Comparison of ENCODE assay signal across 17 cellular contexts in genomic region chr12:57585156-57585555, GRCh38. TPM values are rescaled to one million over a fixed set of nuclear protein-coding genes. Genes with fewer than 3 reads are reported as not detected.
DNase-seq lines count a peak whose midpoint lies in the region.
"Had no signal": no experiment of that assay in that cellular context is flagged by ENCODE, and none has a peak within 500 bp of the region (broad histone marks: within the 10 kb centered on the region; RNA-seq: fewer than 3 reads in every experiment).

No MANE protein-coding gene starts in this region.

- H4K8ac ChIP-seq in mesenchymal stem cell (ENCODE audit: low read length): peak overlapping the region; percentile 15

- H3K4me1 ChIP-seq in SJSA1 (replicated peaks) (peaks cover 1% of the 10 kb centered on the region), mesenchymal stem cell (ENCODE audit: control insufficient read depth, insufficient read depth, low read depth, low read length) (no peaks in the 10 kb centered on the region)

- no peaks in the 10 kb centered on the region for H3K36me3 ChIP-seq in SJSA1
- peaks cover 0 to 11% of the 10 kb centered on the region in 2 experiments for H3K36me3 ChIP-seq in mesenchymal stem cell (ENCODE audit: control insufficient read depth in 1 of 2, insufficient read depth in 2 of 2, low read depth in 1 of 2, low read length in 2 of 2)
- H3K36me3 ChIP-seq: BLaER1 treated with 17β-estradiol and CSF1 and Interleukin-3, amounts not matched to agents 10 nM and 100 nM had no signal

- H2AFZ ChIP-seq in mesenchymal stem cell (ENCODE audit: low read depth, low read length): no peak overlapping the region

- no peak overlapping the region for H2BK120ac ChIP-seq in mesenchymal stem cell (ENCODE audit: low read depth, low read length)

- 88% methylated on average over 2 of the region's 2 CpGs for WGBS in mesenchymal stem cell

- no peaks in the 10 kb centered on the region for H3K9me3 ChIP-seq in SJSA1 (replicated peaks)
- no peaks in the 10 kb centered on the region for H3K9me3 ChIP-seq in mesenchymal stem cell (ENCODE audit: control insufficient read depth, low read length)
- H3K9me3 ChIP-seq: A549; BLaER1 treated with 17β-estradiol and CSF1 and Interleukin-3, amounts not matched to agents 10 nM and 100 nM; Caco-2 had no signal

- no peak overlapping the region for H2BK12ac ChIP-seq in mesenchymal stem cell (ENCODE audit: low read length in 2 of 2)

- peak; percentile 75 to 83 for DNase-seq in SJSA1 (ENCODE audit: low read depth in 1 of 2, low spot score in 2 of 2)
- no peak for DNase-seq in mesenchymal stem cell
- DNase-seq in NCI-H1930 (lab: John Stamatoyannopoulos, UW): no peak
- DNase-seq in activated gamma-delta T cell treated with Interleukin-2 at 50 U/mL for 16 hours: no peak
- DNase-seq in NCI-H226: no peak
- DNase-seq: Caco-2; Calu3; CD4-positive, alpha-beta T cell; CD8-positive, alpha-beta T cell; DMS79 treated with DMSO at 0.1 percent for 48 hours; GF-D8 had no signal

- H2BK15ac ChIP-seq in mesenchymal stem cell (ENCODE audit: low read depth, poor library complexity, severe bottlenecking): no peak overlapping the region

- H3K79me1 ChIP-seq in mesenchymal stem cell (replicated peaks; ENCODE audit: low read length, poor library complexity, severe bottlenecking): no peaks in the 10 kb centered on the region

- no peak overlapping the region for H2AK5ac ChIP-seq in mesenchymal stem cell (ENCODE audit: low read length, severe bottlenecking)

- no peak overlapping the region for H3K27ac ChIP-seq in SJSA1
- H3K27ac ChIP-seq in cingulate gyrus (ENCODE audit: low read depth, low read length): peak overlapping the region; percentile 54
- no peak overlapping the region for H3K27ac ChIP-seq in mesenchymal stem cell (ENCODE audit: low read length, poor library complexity, severe bottlenecking)
- H3K27ac ChIP-seq: 22Rv1; A549; BLaER1 treated with 17β-estradiol and CSF1 and Interleukin-3, amounts not matched to agents 10 nM and 100 nM; C4-2B had no signal

- H3K27me3 ChIP-seq in SJSA1 (replicated peaks) (peaks cover 44% of the 10 kb centered on the region), mesenchymal stem cell (ENCODE audit: control insufficient read depth in 1 of 2, insufficient read depth in 1 of 2, low read length in 2 of 2) (peaks cover 45 to 82% of the 10 kb centered on the region in 2 experiments)

- no peak overlapping the region for H3K9ac ChIP-seq in mesenchymal stem cell (ENCODE audit: low read length)
- H3K9ac ChIP-seq: BLaER1 treated with 17β-estradiol and CSF1 and Interleukin-3, amounts not matched to agents 10 nM and 100 nM had no signal

- H3K4me3 ChIP-seq in SJSA1 (no peak overlapping the region), mesenchymal stem cell (ENCODE audit: insufficient read depth in 1 of 2, low read depth in 1 of 2, low read length in 2 of 2) (no peak overlapping the region)
- H3K4me3 ChIP-seq: A549; BLaER1 treated with 17β-estradiol and CSF1 and Interleukin-3, amounts not matched to agents 10 nM and 100 nM had no signal

- no peak overlapping the region for H2BK5ac ChIP-seq in mesenchymal stem cell (ENCODE audit: low read depth, low read length, poor library complexity, severe bottlenecking)

- no peak overlapping the region for H3K4me2 ChIP-seq in mesenchymal stem cell (ENCODE audit: low read length, poor library complexity, severe bottlenecking)
- H3K4me2 ChIP-seq: A549 had no signal

- H4K91ac ChIP-seq in mesenchymal stem cell (ENCODE audit: low read length): no peak overlapping the region

- no peak overlapping the region for H3K14ac ChIP-seq in mesenchymal stem cell (ENCODE audit: low read length in 2 of 2)

- H3K23ac ChIP-seq in mesenchymal stem cell (ENCODE audit: low read length in 2 of 2): no peak overlapping the region

- no peak overlapping the region for H3K4ac ChIP-seq in mesenchymal stem cell (ENCODE audit: low read depth in 1 of 2, low read length in 2 of 2)

- no peak overlapping the region for H3K18ac ChIP-seq in mesenchymal stem cell (ENCODE audit: low read depth in 1 of 2, low read length in 2 of 2)

RNA-seq across cellular contexts. Expression of gene PIP4K2C, which starts 5.8 kb away (rescaled TPM):
- 544 and 654 TPM in 2 replicates for total RNA-seq in SJSA1 (2014; rRNA removed; shearing (Covaris generic))
- 15.5 TPM for polyA plus RNA-seq in mesenchymal stem cell (2013, experiment 1 of 2)
- 15.4 TPM for polyA plus RNA-seq in mesenchymal stem cell (2013, experiment 2 of 2)

RNA-seq across cellular contexts. Expression of gene DTX3, which starts 19.5 kb away (rescaled TPM):
- 187 and 286 TPM in 2 replicates for total RNA-seq in SJSA1 (2014; rRNA removed; shearing (Covaris generic))
- 27.2 TPM for polyA plus RNA-seq in mesenchymal stem cell (2013, experiment 1 of 2)
- 26.4 TPM for polyA plus RNA-seq in mesenchymal stem cell (2013, experiment 2 of 2)

RNA-seq across cellular contexts. Expression of gene ARHGEF25, which starts 26.1 kb away (rescaled TPM):
- 107 and 145 TPM in 2 replicates for total RNA-seq in SJSA1 (2014; rRNA removed; shearing (Covaris generic))
- polyA plus RNA-seq in mesenchymal stem cell (2013, experiment 1 of 2): 6.7 TPM
- 5.9 TPM for polyA plus RNA-seq in mesenchymal stem cell (2013, experiment 2 of 2)
- total RNA-seq: B cell had no signal

RNA-seq across cellular contexts. Expression of gene KIF5A, which starts 35.3 kb away (rescaled TPM):
- total RNA-seq in SJSA1 (2014; rRNA removed; shearing (Covaris generic)): 2.1 and 2.8 TPM in 2 replicates
- polyA plus RNA-seq in mesenchymal stem cell (2013, experiment 1 of 2): 0.26 TPM
- 0.22 TPM for polyA plus RNA-seq in mesenchymal stem cell (2013, experiment 2 of 2)
- total RNA-seq: Calu3 had no signal

RNA-seq across cellular contexts. Expression of gene DCTN2, which starts 38.2 kb away (rescaled TPM):
- 3,855 and 4,325 TPM in 2 replicates for total RNA-seq in SJSA1 (2014; rRNA removed; shearing (Covaris generic))
- polyA plus RNA-seq in mesenchymal stem cell (2013, experiment 1 of 2): 143 TPM
- 134 TPM for polyA plus RNA-seq in mesenchymal stem cell (2013, experiment 2 of 2)

Comparison
In these comparisons a context has a peak if more than half of its experiments do, and no peak if none do; other contexts are left out.
1. DNase-seq: peak in SJSA1 (2 of 2); none in mesenchymal stem cell (single experiment), NCI-H1930 (0 of 2), activated gamma-delta T cell treated with Interleukin-2 at 50 U/mL for 16 hours (single experiment) and NCI-H226 (single experiment).